Comparison of ENCODE assay signal across 11 cellular contexts in genomic region chr3:66302288-66302687, GRCh38.
DNase-seq lines count a peak whose midpoint lies in the region; ATAC-seq and TF ChIP-seq lines count a peak whose summit lies in the region.
"Had no signal": no experiment of that assay in that cellular context is flagged by ENCODE, and none has a peak within 500 bp of the region (broad histone marks: within the 10 kb centered on the region; RNA-seq: fewer than 3 reads in every experiment).

No MANE protein-coding gene starts in this region.

- peak; percentile 48 for ATAC-seq in GM19463 (IDR thresholded peaks at IDR 0.05; ENCODE audit: unreplicated experiment)
- peak; percentile 65 for ATAC-seq in central memory CD8-positive, alpha-beta T cell (replicated peaks; ENCODE audit: extremely low read depth, poor library complexity, severe bottlenecking)

- H3K27ac Mint-ChIP-seq in CD4-positive, alpha-beta memory T cell = peak overlapping the region in 3 of 7 donors; percentile 97 to 99 (median 98)
- H3K27ac Mint-ChIP-seq in central memory CD8-positive, alpha-beta T cell (ENCODE audit: low read depth) = no peak overlapping the region
- H3K27ac Mint-ChIP-seq in osteocyte (ENCODE audit: unreplicated experiment) = no peak overlapping the region

- H3K18ac ChIP-seq in trophoblast cell (ENCODE audit: low read length) = no peak overlapping the region

- H3K9ac ChIP-seq in trophoblast cell (ENCODE audit: low read length) = no peak overlapping the region

- H2BK12ac ChIP-seq in trophoblast cell (ENCODE audit: low read length) = no peak overlapping the region

- no peak overlapping the region for H2AFZ ChIP-seq in trophoblast cell (ENCODE audit: insufficient read depth, low read length, poor library complexity)

- H3K79me1 ChIP-seq in trophoblast cell (ENCODE audit: low read length) = no peaks in the 10 kb centered on the region

- no peak overlapping the region for H3K23ac ChIP-seq in trophoblast cell (ENCODE audit: low read length)

- no peak overlapping the region for H4K12ac ChIP-seq in trophoblast cell (ENCODE audit: low read depth, low read length)

- H3K36me3 ChIP-seq in CD4-positive, alpha-beta memory T cell (ENCODE audit: insufficient read depth, low read length) = no peaks in the 10 kb centered on the region
- no peaks in the 10 kb centered on the region for H3K36me3 ChIP-seq in KOPT-K1 (ENCODE audit: insufficient read depth, low read length)
- no peaks in the 10 kb centered on the region for H3K36me3 ChIP-seq in trophoblast cell (ENCODE audit: control insufficient read depth in 1 of 2, insufficient read depth in 2 of 2, low read length in 2 of 2)

- H3K36me3 Mint-ChIP-seq in CD4-positive, alpha-beta memory T cell = peaks cover 9 to 15% of the 10 kb centered on the region in 2 donors
- H3K36me3 Mint-ChIP-seq in central memory CD8-positive, alpha-beta T cell (ENCODE audit: insufficient read depth) = peaks cover 39% of the 10 kb centered on the region
- H3K36me3 Mint-ChIP-seq in osteocyte (ENCODE audit: unreplicated experiment) = no peaks in the 10 kb centered on the region

- H3K4me1 Mint-ChIP-seq in CD4-positive, alpha-beta memory T cell = peaks cover 22 to 71% (median 43%) of the 10 kb centered on the region in 4 donors
- H3K4me1 Mint-ChIP-seq in central memory CD8-positive, alpha-beta T cell = peaks cover 24% of the 10 kb centered on the region
- peaks cover 37% of the 10 kb centered on the region for H3K4me1 Mint-ChIP-seq in osteocyte (ENCODE audit: unreplicated experiment)

- H3K9me3 ChIP-seq in CD4-positive, alpha-beta memory T cell (ENCODE audit: control insufficient read depth in 1 of 2, low read length in 2 of 2) = no peaks in the 10 kb centered on the region
- H3K9me3 ChIP-seq in KOPT-K1 (ENCODE audit: insufficient read depth, low read length, poor library complexity, severe bottlenecking) (no peaks in the 10 kb centered on the region), trophoblast cell (ENCODE audit: insufficient read depth, low read depth, low read length) (no peaks in the 10 kb centered on the region)
- H3K9me3 ChIP-seq: psoas muscle had no signal

- intact Hi-C loops in CD4-positive, alpha-beta memory T cell (cut with micrococcal nuclease) = loop anchor here (1.0 to 5.0 kb wide), 7 partner anchors 25 to 1355 kb away; partner anchors contain the start of genes LRIG1 and SLC25A26

- H3K4me3 Mint-ChIP-seq in CD4-positive, alpha-beta memory T cell = peak overlapping the region in 7 of 8 donors; percentile 11 to 79 (median 68)
- peak overlapping the region; percentile 68 for H3K4me3 Mint-ChIP-seq in central memory CD8-positive, alpha-beta T cell
- H3K4me3 Mint-ChIP-seq in osteocyte (ENCODE audit: unreplicated experiment) = no peak overlapping the region

- no peak overlapping the region for H3K4ac ChIP-seq in trophoblast cell (ENCODE audit: low read depth, low read length)

- CTCF ChIA-PET in CD4-positive, alpha-beta memory T cell (lab: Charles Lee; ENCODE audit: partially characterized antibody) = interaction anchor here (1.0 to 4.1 kb wide), 11 partner anchors 8 to 92 kb away, joined by 3 to 28 read pairs (median 4); no protein-coding TSS in a partner anchor

- peak overlapping the region; percentile 73 for H3K27ac ChIP-seq in CD4-positive, alpha-beta memory T cell (ENCODE audit: low read depth, low read length)
- H3K27ac ChIP-seq in KOPT-K1 (ENCODE audit: low read depth, low read length, poor library complexity, severe bottlenecking) (peak overlapping the region; percentile 74), trophoblast cell (ENCODE audit: low read depth, low read length) (no peak overlapping the region)
- H3K27ac ChIP-seq: psoas muscle had no signal

- no peak overlapping the region for H2BK120ac ChIP-seq in trophoblast cell (ENCODE audit: insufficient read depth, low read length, poor library complexity)

- no peak for TF ChIP-seq CTCF in osteocyte (IDR thresholded peaks at IDR 0.05)

- H4K8ac ChIP-seq in trophoblast cell (ENCODE audit: low read depth, low read length) = no peak overlapping the region

- WGBS in trophoblast cell (ENCODE audit: extremely low coverage, insufficient coverage, insufficient read length) = no CpG with 5 or more reads among the region's 3 CpGs

- no peak overlapping the region for H4K91ac ChIP-seq in trophoblast cell (ENCODE audit: low read depth, low read length)

- no peak overlapping the region for H3K4me3 ChIP-seq in CD4-positive, alpha-beta memory T cell (ENCODE audit: low read length in 2 of 2)
- no peak overlapping the region for H3K4me3 ChIP-seq in trophoblast cell (ENCODE audit: low read depth, low read length)
- H3K4me3 ChIP-seq: psoas muscle had no signal

- H3K27me3 Mint-ChIP-seq in CD4-positive, alpha-beta memory T cell = no peaks in the 10 kb centered on the region
- no peaks in the 10 kb centered on the region for H3K27me3 Mint-ChIP-seq in central memory CD8-positive, alpha-beta T cell
- no peaks in the 10 kb centered on the region for H3K27me3 Mint-ChIP-seq in osteocyte (ENCODE audit: unreplicated experiment)

- no peak overlapping the region for H2AK5ac ChIP-seq in trophoblast cell (ENCODE audit: low read length)

- peak; percentile 81 to 88 (median 83) for DNase-seq in CD4-positive, alpha-beta memory T cell
- peak in 1 of 2 donors; percentile 73 for DNase-seq in central memory CD8-positive, alpha-beta T cell (ENCODE audit: low spot score in 2 of 2)
- no peak for DNase-seq in osteocyte (ENCODE audit: extremely low spot score, unreplicated experiment)
- no peak for DNase-seq in trophoblast cell
- no peak for DNase-seq in GF-D8 (lab: John Stamatoyannopoulos, UW)
- DNase-seq in AG08396 (ENCODE audit: low spot score) = no peak
- DNase-seq: glutamatergic neuron; NK-92 treated with Interleukin-12 subunit alpha and Interleukin-12 subunit beta, amount 100 ng/mL, for 24 hours; psoas muscle had no signal

- H3K79me2 ChIP-seq in trophoblast cell (ENCODE audit: control insufficient read depth, insufficient read depth, low read length, poor library complexity) = no peaks in the 10 kb centered on the region

- peaks cover 93% of the 10 kb centered on the region for H3K4me1 ChIP-seq in CD4-positive, alpha-beta memory T cell (ENCODE audit: insufficient read depth, low read length)
- no peaks in the 10 kb centered on the region for H3K4me1 ChIP-seq in trophoblast cell (ENCODE audit: control insufficient read depth in 1 of 2, insufficient read depth in 2 of 2, low read length in 2 of 2)

- POLR2A ChIA-PET in CD4-positive, alpha-beta memory T cell (lab: Charles Lee; ENCODE audit: partially characterized antibody) = interaction anchor here (0.6 to 4.8 kb wide), 23 partner anchors 9 to 1353 kb away, joined by 3 to 38 read pairs (median 5); partner anchors contain the start of gene SLC25A26

- no peak overlapping the region for H3K14ac ChIP-seq in trophoblast cell (ENCODE audit: low read length)

- peaks cover 0 to 11% (median 4%) of the 10 kb centered on the region in 8 donors for H3K9me3 Mint-ChIP-seq in CD4-positive, alpha-beta memory T cell
- H3K9me3 Mint-ChIP-seq in central memory CD8-positive, alpha-beta T cell = peaks cover 12% of the 10 kb centered on the region
- no peaks in the 10 kb centered on the region for H3K9me3 Mint-ChIP-seq in osteocyte (ENCODE audit: unreplicated experiment)

- H2BK5ac ChIP-seq in trophoblast cell (ENCODE audit: low read depth, low read length, poor library complexity) = no peak overlapping the region

- no peak overlapping the region for H3K4me2 ChIP-seq in trophoblast cell (ENCODE audit: low read length)

- H3K27me3 ChIP-seq in CD4-positive, alpha-beta memory T cell (ENCODE audit: insufficient read depth, low read length) = no peaks in the 10 kb centered on the region
- no peaks in the 10 kb centered on the region for H3K27me3 ChIP-seq in trophoblast cell (ENCODE audit: insufficient read depth, low read length)

Comparison
In these comparisons a context has a peak if more than half of its experiments do, and no peak if none do; other contexts are left out.
1. DNase-seq: peak in CD4-positive, alpha-beta memory T cell (5 of 5); none in osteocyte (single experiment), trophoblast cell (0 of 2), GF-D8 (single experiment) and AG08396 (single experiment).